ENCODE assay signal across 24 cellular contexts in genomic region chr4:7372673-7373072, GRCh38.
"Had no signal": no experiment of that assay in that cellular context is flagged by ENCODE, and none has a peak within 500 bp of the region (broad histone marks: within the 10 kb centered on the region; RNA-seq: fewer than 3 reads in every experiment).

No MANE protein-coding gene starts in this region.

- H2AFZ ChIP-seq: neural progenitor cell had no signal

- FAIRE-seq: keratinocyte, urothelium cell line had no signal

- H3K27me3 ChIP-seq: neural progenitor cell, right atrium auricular region, testis, upper lobe of left lung had no signal

- H3K4me3 ChIP-seq: gastrocnemius medialis, neural progenitor cell, prostate gland, right atrium auricular region, sigmoid colon, testis, tibial artery, upper lobe of left lung had no signal

- H3K27ac ChIP-seq: gastrocnemius medialis, neural progenitor cell, prostate gland, right atrium auricular region, testis, tibial artery, upper lobe of left lung had no signal

- H3K4me1 Mint-ChIP-seq: stimulated activated effector memory CD8-positive, alpha-beta T cell treated with anti-CD3 and anti-CD28 coated beads, Interleukin-12 subunit alpha, Interleukin-12 subunit beta, amount 100 ng/mL, for 72 hours had no signal

- H3K36me3 Mint-ChIP-seq: naive thymus-derived CD8-positive, alpha-beta T cell; neural progenitor cell; stimulated activated effector memory CD8-positive, alpha-beta T cell treated with anti-CD3 and anti-CD28 coated beads, Interleukin-12 subunit alpha, Interleukin-12 subunit beta, amount 100 ng/mL, for 72 hours had no signal

- H3K9me3 ChIP-seq: gastrocnemius medialis, prostate gland, right atrium auricular region, sigmoid colon, testis, tibial artery, upper lobe of left lung had no signal

- ATAC-seq: gastrocnemius medialis; left lobe of liver; naive thymus-derived CD8-positive, alpha-beta T cell; stimulated activated effector memory CD8-positive, alpha-beta T cell treated with anti-CD3 and anti-CD28 coated beads, Interleukin-12 subunit alpha, Interleukin-12 subunit beta, amount 100 ng/mL, for 72 hours had no signal

- H3K36me3 ChIP-seq: gastrocnemius medialis, neural progenitor cell, prostate gland, right atrium auricular region, sigmoid colon, tibial artery, upper lobe of left lung had no signal

- H3K9me3 Mint-ChIP-seq: neural progenitor cell; stimulated activated effector memory CD8-positive, alpha-beta T cell treated with anti-CD3 and anti-CD28 coated beads, Interleukin-12 subunit alpha, Interleukin-12 subunit beta, amount 100 ng/mL, for 72 hours had no signal

- H3K27ac Mint-ChIP-seq: stimulated activated effector memory CD8-positive, alpha-beta T cell treated with anti-CD3 and anti-CD28 coated beads, Interleukin-12 subunit alpha, Interleukin-12 subunit beta, amount 100 ng/mL, for 72 hours had no signal

- H3K4me1 ChIP-seq: gastrocnemius medialis, neural progenitor cell, right atrium auricular region, testis had no signal

- DNase-seq: cortex of kidney; foreskin fibroblast; gastrocnemius medialis; head of caudate nucleus; mammary epithelial cell; mesendoderm; midbrain; nucleus accumbens; sigmoid colon; stimulated activated CD4-positive, alpha-beta T cell treated with anti-CD3 and anti-CD28 coated beads, Interleukin-2, amount 100 ng/mL, for 24 hours; stimulated activated CD4-positive, alpha-beta T cell treated with anti-CD3 and anti-CD28 coated beads, Interleukin-4, amount 100 ng/mL, for 24 hours; stimulated activated naive CD4-positive, alpha-beta T cell treated with Interleukin-2 at 50 U/mL for 16 hours; substantia nigra; testis; tibial artery; upper lobe of left lung had no signal

- H3K4me2 ChIP-seq: neural progenitor cell had no signal

- H3K9ac ChIP-seq: neural progenitor cell had no signal

- H3K4me3 Mint-ChIP-seq: naive thymus-derived CD8-positive, alpha-beta T cell; neural progenitor cell; stimulated activated effector memory CD8-positive, alpha-beta T cell treated with anti-CD3 and anti-CD28 coated beads, Interleukin-12 subunit alpha, Interleukin-12 subunit beta, amount 100 ng/mL, for 72 hours had no signal
